In the genomic region with DNA sequence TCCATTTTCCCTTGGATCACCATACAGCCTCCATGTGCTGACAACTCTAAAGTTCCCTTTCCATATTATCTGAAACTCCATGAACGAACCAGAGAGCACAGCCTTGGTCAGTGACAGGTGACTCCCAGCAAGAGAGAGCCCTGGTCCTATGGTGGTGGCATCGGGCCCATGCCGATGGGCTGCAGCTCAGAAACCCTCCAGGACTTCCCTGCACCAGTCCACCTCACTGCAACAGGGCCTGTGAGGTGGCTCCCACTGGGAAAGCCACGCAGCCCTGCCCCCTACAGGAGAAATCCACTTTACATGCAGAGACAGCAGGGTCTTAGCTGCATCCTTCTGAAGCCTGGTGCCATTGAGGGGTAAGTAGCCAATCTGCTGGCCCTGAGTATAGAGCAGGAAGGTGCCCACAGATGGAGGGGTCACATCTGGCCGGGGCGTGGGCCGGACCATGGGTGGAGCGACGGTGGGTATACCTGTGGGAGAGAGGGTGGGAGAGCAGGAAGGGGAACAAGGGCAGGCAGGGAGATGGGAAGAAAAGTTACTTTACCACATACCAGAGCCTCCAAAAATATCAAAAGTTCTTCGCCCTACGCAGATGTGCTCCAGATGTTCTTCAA, we compare ENCODE assay signal across 8 cellular contexts. TPM values are rescaled to one million over a fixed set of nuclear protein-coding genes. Genes with fewer than 3 reads are reported as not detected.
DNase-seq lines count a peak whose midpoint lies in the region; ATAC-seq and TF ChIP-seq lines count a peak whose summit lies in the region.

No MANE protein-coding gene starts in this region.

- no peak for DNase-seq in activated T-cell treated with anti-CD3 and anti-CD28 coated beads, Interleukin-2, amount 50 U/mL, for 4 hours
- DNase-seq in activated T-cell treated with anti-CD3 and anti-CD28 coated beads, Interleukin-2, amount 50 U/mL, for 24 hours: no peak
- DNase-seq in NCI-H748 (lab: John Stamatoyannopoulos, UW; ENCODE audit: unreplicated experiment) (peak; percentile 52), fibroblast of pulmonary artery (ENCODE audit: low read depth) (no peak), SIG-M5 treated with dmso at 0.1 percent for 504 hours (lab: John Stamatoyannopoulos, UW; ENCODE audit: unreplicated experiment) (no peak), SKM-1 (lab: John Stamatoyannopoulos, UW; ENCODE audit: unreplicated experiment) (no peak), UCSD-AML1 (lab: John Stamatoyannopoulos, UW; ENCODE audit: unreplicated experiment) (no peak)
- peak; percentile 35 for DNase-seq in stimulated activated CD8-positive, alpha-beta memory T cell treated with anti-CD3 and anti-CD28 coated beads, Interleukin-4, amount 100 ng/mL, for 48 hours

- no peak overlapping the region for H3K27ac Mint-ChIP-seq in activated T-cell treated with anti-CD3 and anti-CD28 coated beads, Interleukin-2, amount 50 U/mL, for 24 hours

- peak; percentile 20 for TF ChIP-seq CTCF in fibroblast of pulmonary artery (IDR thresholded peaks at IDR 0.05; ENCODE audit: low read length, missing control alignments)

- no peaks in the 10 kb centered on the region for H3K4me1 Mint-ChIP-seq in activated T-cell treated with anti-CD3 and anti-CD28 coated beads, Interleukin-2, amount 50 U/mL, for 4 hours (ENCODE audit: low read depth)
- H3K4me1 Mint-ChIP-seq in activated T-cell treated with anti-CD3 and anti-CD28 coated beads, Interleukin-2, amount 50 U/mL, for 24 hours (ENCODE audit: low read depth): no peaks in the 10 kb centered on the region

- no peak overlapping the region for H3K4me3 Mint-ChIP-seq in activated T-cell treated with anti-CD3 and anti-CD28 coated beads, Interleukin-2, amount 50 U/mL, for 4 hours
- H3K4me3 Mint-ChIP-seq in activated T-cell treated with anti-CD3 and anti-CD28 coated beads, Interleukin-2, amount 50 U/mL, for 24 hours: no peak overlapping the region

- H3K27me3 Mint-ChIP-seq in activated T-cell treated with anti-CD3 and anti-CD28 coated beads, Interleukin-2, amount 50 U/mL, for 4 hours (ENCODE audit: low read depth): peaks cover 2% of the 10 kb centered on the region
- H3K27me3 Mint-ChIP-seq in activated T-cell treated with anti-CD3 and anti-CD28 coated beads, Interleukin-2, amount 50 U/mL, for 24 hours: peaks cover 11% of the 10 kb centered on the region

- peaks cover 15% of the 10 kb centered on the region for H3K36me3 Mint-ChIP-seq in activated T-cell treated with anti-CD3 and anti-CD28 coated beads, Interleukin-2, amount 50 U/mL, for 4 hours (ENCODE audit: insufficient read depth)
- peaks cover 33% of the 10 kb centered on the region for H3K36me3 Mint-ChIP-seq in activated T-cell treated with anti-CD3 and anti-CD28 coated beads, Interleukin-2, amount 50 U/mL, for 24 hours (ENCODE audit: low read depth)

- no peaks in the 10 kb centered on the region for H3K9me3 Mint-ChIP-seq in activated T-cell treated with anti-CD3 and anti-CD28 coated beads, Interleukin-2, amount 50 U/mL, for 4 hours
- H3K9me3 Mint-ChIP-seq in activated T-cell treated with anti-CD3 and anti-CD28 coated beads, Interleukin-2, amount 50 U/mL, for 24 hours: no peaks in the 10 kb centered on the region

- no peak overlapping the region for H3K4me3 ChIP-seq in fibroblast of pulmonary artery (replicated peaks; ENCODE audit: low read depth, low read length)

- ATAC-seq in activated T-cell treated with anti-CD3 and anti-CD28 coated beads, Interleukin-2, amount 50 U/mL, for 4 hours: peak; percentile 33 to 46

RNA-seq across cellular contexts. Expression of gene RTRAF, which starts 24.7 kb away (rescaled TPM):
- total RNA-seq in activated T-cell treated with anti-CD3 and anti-CD28 coated beads, Interleukin-2, amount 50 U/mL, for 4 hours: 100 to 1,000 TPM; 252 to 270 (median 270) TPM

RNA-seq across cellular contexts. Expression of gene NID2, which starts 54.8 kb away (rescaled TPM):
- total RNA-seq in activated T-cell treated with anti-CD3 and anti-CD28 coated beads, Interleukin-2, amount 50 U/mL, for 4 hours: under 1 TPM; 0.14 to 0.29 (median 0.20) TPM

Comparison
In these comparisons a context has a peak if more than half of its experiments do, and no peak if none do; other contexts are left out.
1. DNase-seq: peak in NCI-H748 (single experiment) and stimulated activated CD8-positive, alpha-beta memory T cell treated with anti-CD3 and anti-CD28 coated beads, Interleukin-4, amount 100 ng/mL, for 48 hours (single experiment); none in activated T-cell treated with anti-CD3 and anti-CD28 coated beads, Interleukin-2, amount 50 U/mL, for 4 hours (single experiment), activated T-cell treated with anti-CD3 and anti-CD28 coated beads, Interleukin-2, amount 50 U/mL, for 24 hours (single experiment), fibroblast of pulmonary artery (single experiment), SIG-M5 treated with dmso at 0.1 percent for 504 hours (single experiment), SKM-1 (single experiment) and UCSD-AML1 (single experiment).